Comparison of ENCODE assay signal across 1 cellular context in the genomic region with DNA sequence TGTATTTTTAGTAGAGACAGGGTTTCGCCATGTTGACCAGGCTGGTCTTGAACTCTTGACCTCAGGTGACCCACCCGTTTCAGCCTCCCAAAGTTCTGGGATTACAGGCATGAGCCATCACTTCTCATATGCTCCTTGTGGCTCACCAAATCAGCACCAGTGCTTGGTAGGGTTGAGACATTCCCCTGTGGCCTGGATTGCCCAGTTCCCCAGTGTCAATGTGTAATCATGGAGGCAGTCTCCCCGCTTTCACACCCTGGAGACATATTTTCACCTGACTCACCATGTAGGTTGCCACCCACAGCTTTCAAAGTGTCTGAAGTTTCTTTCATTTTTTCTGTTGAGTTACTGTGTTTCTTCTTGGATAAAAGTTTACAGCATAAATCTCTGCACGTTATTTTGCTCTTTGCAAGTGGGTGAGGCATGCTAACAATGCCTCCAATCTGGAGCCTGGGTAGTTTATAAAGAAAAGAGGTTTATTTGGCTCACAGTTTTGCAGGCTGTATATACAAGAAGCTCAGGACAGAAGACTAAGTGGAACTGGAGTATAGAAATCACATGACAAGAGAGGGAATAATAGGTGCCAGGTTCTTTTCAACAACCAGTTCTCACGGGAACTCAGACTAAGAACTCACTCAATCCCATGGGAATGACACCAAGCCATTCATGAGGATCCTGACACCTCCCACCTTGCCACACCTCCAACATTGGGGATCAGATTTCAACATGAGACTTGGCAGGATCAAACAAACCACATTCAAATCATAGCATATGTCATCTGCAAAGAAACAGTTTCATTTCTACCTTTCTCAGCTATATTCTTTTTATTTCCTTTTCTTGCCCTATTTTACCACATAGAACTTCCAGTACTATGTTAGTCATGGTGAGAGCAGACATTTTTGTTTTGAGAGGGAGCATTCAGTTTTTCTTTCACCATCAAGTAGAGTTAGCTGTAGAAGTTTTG.
TF ChIP-seq lines count a peak whose summit lies in the region.

No MANE protein-coding gene starts in this region.

TF ChIP-seq in HepG2, 621 proteins besides CTCF, POLR2A, EP300 and RAD21 (continued from another document):
- TF ChIP-seq, protein P1, sequence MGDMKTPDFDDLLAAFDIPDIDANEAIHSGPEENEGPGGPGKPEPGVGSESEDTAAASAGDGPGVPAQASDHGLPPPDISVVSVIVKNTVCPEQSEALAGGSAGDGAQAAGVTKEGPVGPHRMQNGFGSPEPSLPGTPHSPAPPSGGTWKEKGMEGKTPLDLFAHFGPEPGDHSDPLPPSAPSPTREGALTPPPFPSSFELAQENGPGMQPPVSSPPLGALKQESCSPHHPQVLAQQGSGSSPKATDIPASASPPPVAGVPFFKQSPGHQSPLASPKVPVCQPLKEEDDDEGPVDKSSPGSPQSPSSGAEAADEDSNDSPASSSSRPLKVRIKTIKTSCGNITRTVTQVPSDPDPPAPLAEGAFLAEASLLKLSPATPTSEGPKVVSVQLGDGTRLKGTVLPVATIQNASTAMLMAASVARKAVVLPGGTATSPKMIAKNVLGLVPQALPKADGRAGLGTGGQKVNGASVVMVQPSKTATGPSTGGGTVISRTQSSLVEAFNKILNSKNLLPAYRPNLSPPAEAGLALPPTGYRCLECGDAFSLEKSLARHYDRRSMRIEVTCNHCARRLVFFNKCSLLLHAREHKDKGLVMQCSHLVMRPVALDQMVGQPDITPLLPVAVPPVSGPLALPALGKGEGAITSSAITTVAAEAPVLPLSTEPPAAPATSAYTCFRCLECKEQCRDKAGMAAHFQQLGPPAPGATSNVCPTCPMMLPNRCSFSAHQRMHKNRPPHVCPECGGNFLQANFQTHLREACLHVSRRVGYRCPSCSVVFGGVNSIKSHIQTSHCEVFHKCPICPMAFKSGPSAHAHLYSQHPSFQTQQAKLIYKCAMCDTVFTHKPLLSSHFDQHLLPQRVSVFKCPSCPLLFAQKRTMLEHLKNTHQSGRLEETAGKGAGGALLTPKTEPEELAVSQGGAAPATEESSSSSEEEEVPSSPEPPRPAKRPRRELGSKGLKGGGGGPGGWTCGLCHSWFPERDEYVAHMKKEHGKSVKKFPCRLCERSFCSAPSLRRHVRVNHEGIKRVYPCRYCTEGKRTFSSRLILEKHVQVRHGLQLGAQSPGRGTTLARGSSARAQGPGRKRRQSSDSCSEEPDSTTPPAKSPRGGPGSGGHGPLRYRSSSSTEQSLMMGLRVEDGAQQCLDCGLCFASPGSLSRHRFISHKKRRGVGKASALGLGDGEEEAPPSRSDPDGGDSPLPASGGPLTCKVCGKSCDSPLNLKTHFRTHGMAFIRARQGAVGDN (CRISPR knock-in tag; IDR thresholded peaks at IDR 0.05), result no peak
- no peak for TF ChIP-seq PCBP2 (optimal IDR thresholded peaks at IDR 0.05; ENCODE audit: low read depth, low read length, poor library complexity, severe bottlenecking)
- no peak for TF ChIP-seq ZNF724P (CRISPR knock-in tag; IDR thresholded peaks at IDR 0.05; ENCODE audit: borderline replicate concordance)
- no peak for TF ChIP-seq ZNF382 (CRISPR knock-in tag; IDR thresholded peaks at IDR 0.05; ENCODE audit: borderline replicate concordance)
- no peak for TF ChIP-seq EZH2 (conservative IDR thresholded peaks at IDR 0.05; ENCODE audit: low read depth, low read length)
- TF ChIP-seq, protein P2, sequence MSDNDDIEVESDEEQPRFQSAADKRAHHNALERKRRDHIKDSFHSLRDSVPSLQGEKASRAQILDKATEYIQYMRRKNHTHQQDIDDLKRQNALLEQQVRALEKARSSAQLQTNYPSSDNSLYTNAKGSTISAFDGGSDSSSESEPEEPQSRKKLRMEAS (IDR thresholded peaks at IDR 0.05), result no peak
- no peak for TF ChIP-seq GPN1 (CRISPR knock-in tag; IDR thresholded peaks at IDR 0.05; ENCODE audit: borderline replicate concordance)
- no peak for TF ChIP-seq MEF2D (CRISPR knock-in tag; IDR thresholded peaks at IDR 0.05)
- TF ChIP-seq, protein P3, sequence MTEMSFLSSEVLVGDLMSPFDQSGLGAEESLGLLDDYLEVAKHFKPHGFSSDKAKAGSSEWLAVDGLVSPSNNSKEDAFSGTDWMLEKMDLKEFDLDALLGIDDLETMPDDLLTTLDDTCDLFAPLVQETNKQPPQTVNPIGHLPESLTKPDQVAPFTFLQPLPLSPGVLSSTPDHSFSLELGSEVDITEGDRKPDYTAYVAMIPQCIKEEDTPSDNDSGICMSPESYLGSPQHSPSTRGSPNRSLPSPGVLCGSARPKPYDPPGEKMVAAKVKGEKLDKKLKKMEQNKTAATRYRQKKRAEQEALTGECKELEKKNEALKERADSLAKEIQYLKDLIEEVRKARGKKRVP (CRISPR knock-in tag; IDR thresholded peaks at IDR 0.05), result no peak
